In genomic region chr1:216750031-216750627, GRCh38 we compare ENCODE assay signal across 8 cellular contexts. TPM values are rescaled to one million over a fixed set of nuclear protein-coding genes. Genes with fewer than 3 reads are reported as not detected.
DNase-seq lines count a peak whose midpoint lies in the region; ATAC-seq, FAIRE-seq and TF ChIP-seq lines count a peak whose summit lies in the region.

No MANE protein-coding gene starts in this region.

- no peaks in the 10 kb centered on the region for H3K36me3 ChIP-seq in right atrium auricular region
- no peaks in the 10 kb centered on the region for H3K36me3 ChIP-seq in PC-3 (ENCODE audit: low read depth, low read length)
- H3K36me3 ChIP-seq in endothelial cell of umbilical vein (ENCODE audit: control insufficient read depth in 2 of 2, extremely low read depth in 1 of 2, insufficient read depth in 2 of 2, low read length in 2 of 2): no peaks in the 10 kb centered on the region

- no peaks in the 10 kb centered on the region for H3K79me2 ChIP-seq in PC-3 (ENCODE audit: low read length)
- H3K79me2 ChIP-seq in endothelial cell of umbilical vein (ENCODE audit: control insufficient read depth, insufficient read depth, low read length): no peaks in the 10 kb centered on the region

- H3K4me1 ChIP-seq in right atrium auricular region (peaks cover 0 to 12% of the 10 kb centered on the region in 2 donors), PC-3 (ENCODE audit: insufficient read depth, low read length) (no peaks in the 10 kb centered on the region), endothelial cell of umbilical vein (ENCODE audit: control insufficient read depth, extremely low read depth, insufficient read depth, low read length) (no peaks in the 10 kb centered on the region)

- H3K9ac ChIP-seq in PC-3 (ENCODE audit: low read length) (no peak overlapping the region), endothelial cell of umbilical vein (replicated peaks; ENCODE audit: extremely low read depth, insufficient read depth, low read length) (no peak overlapping the region)

- H3K4me2 ChIP-seq in PC-3 (ENCODE audit: low read length) (no peak overlapping the region), endothelial cell of umbilical vein (ENCODE audit: insufficient read depth, low read length) (no peak overlapping the region)

- H4K20me1 ChIP-seq in PC-3 (ENCODE audit: low read length) (no peaks in the 10 kb centered on the region), endothelial cell of umbilical vein (replicated peaks; ENCODE audit: control insufficient read depth, extremely low read depth, insufficient read depth, low read length) (no peaks in the 10 kb centered on the region)

- H3K27ac Mint-ChIP-seq in naive thymus-derived CD8-positive, alpha-beta T cell: no peak overlapping the region

- H3K27ac ChIP-seq in right atrium auricular region (peak overlapping the region in 1 of 2 donors; percentile 55), PC-3 (ENCODE audit: low read length) (no peak overlapping the region), endothelial cell of umbilical vein (ENCODE audit: insufficient read depth, low read depth, low read length) (no peak overlapping the region)

- POLR2A ChIA-PET in PC-3 (lab: Charles Lee; ENCODE audit: unreplicated experiment): no interaction called here
- POLR2A ChIA-PET in endothelial cell of umbilical vein (lab: Charles Lee): no interaction called here
- POLR2A ChIA-PET in naive thymus-derived CD8-positive, alpha-beta T cell (lab: Charles Lee): no interaction called here

- intact Hi-C loops in Right ventricle myocardium superior (cut with DNase I) (no loop called here), PC-3 (cut with micrococcal nuclease) (loop anchor here (1.0 to 10.0 kb wide), 12 partner anchors 153 to 1421 kb away; no protein-coding TSS in a partner anchor), endothelial cell of umbilical vein (cut with micrococcal nuclease) (loop anchor here (2.0 to 10.0 kb wide), 2 partner anchors 997 to 1415 kb away; no protein-coding TSS in a partner anchor)

- BruUV-seq in PC-3 (replicated peaks; lab: Mats Ljungman, UMichigan) (no TSS peak), endothelial cell of umbilical vein (replicated peaks; lab: Mats Ljungman, UMichigan) (no TSS peak)

- CTCF ChIA-PET in PC-3 (lab: Charles Lee) (interaction anchor here (0.6 to 1.3 kb wide), 6 partner anchors 73 to 1443 kb away, joined by 3 to 8 read pairs (median 3); no protein-coding TSS in a partner anchor), endothelial cell of umbilical vein (lab: Charles Lee) (no interaction called here)

- H3K9me3 ChIP-seq in right atrium auricular region (no peaks in the 10 kb centered on the region), PC-3 (ENCODE audit: low read length) (no peaks in the 10 kb centered on the region), endothelial cell of umbilical vein (replicated peaks; ENCODE audit: control insufficient read depth, insufficient read depth, low read length) (no peaks in the 10 kb centered on the region)

- TF ChIP-seq CTCF in right atrium auricular region (IDR thresholded peaks at IDR 0.05) (peak in 1 of 2 donors; percentile 77), LNCAP (IDR thresholded peaks at IDR 0.05) (peak; percentile 91), PC-3 (conservative IDR thresholded peaks at IDR 0.05; ENCODE audit: low read depth, low read length) (peak; percentile 95), endothelial cell of umbilical vein (IDR thresholded peaks at IDR 0.05; ENCODE audit: extremely low read depth in 1 of 2, insufficient read depth in 1 of 2, low read depth in 1 of 2, low read length in 2 of 2) (peak; percentile 4 to 18)

- H2AFZ ChIP-seq in PC-3 (ENCODE audit: low read length) (no peak overlapping the region), endothelial cell of umbilical vein (ENCODE audit: low read depth, low read length) (no peak overlapping the region)

- dilution Hi-C loops in endothelial cell of umbilical vein (cut with MboI; ENCODE audit: extremely low pct_ligation_motif_present, low sequenced_read_pairs): no loop called here

- H3K36me3 Mint-ChIP-seq in naive thymus-derived CD8-positive, alpha-beta T cell: no peaks in the 10 kb centered on the region

- no peaks in the 10 kb centered on the region for H3K9me2 ChIP-seq in PC-3 (replicated peaks; ENCODE audit: low read length)

- H3K27me3 ChIP-seq in right atrium auricular region: no peaks in the 10 kb centered on the region
- H3K27me3 ChIP-seq in PC-3 (ENCODE audit: low read length): peaks cover 22% of the 10 kb centered on the region; the same call in 1 of the 2 replicates
- H3K27me3 ChIP-seq in endothelial cell of umbilical vein (ENCODE audit: control insufficient read depth in 2 of 2, insufficient read depth in 2 of 2, low read length in 2 of 2): no peaks in the 10 kb centered on the region

- H3K4me3 ChIP-seq in right atrium auricular region: no peak overlapping the region
- H3K4me3 ChIP-seq in PC-3 (ENCODE audit: low read length): no peak overlapping the region
- H3K4me3 ChIP-seq in endothelial cell of umbilical vein (replicated peaks in 1 of 3; ENCODE audit: insufficient read depth in 1 of 3, low read depth in 1 of 3, low read length in 3 of 3): no peak overlapping the region

- no peak for FAIRE-seq in endothelial cell of umbilical vein (lab: Jason Lieb, UNC)

- H3K27me3 Mint-ChIP-seq in naive thymus-derived CD8-positive, alpha-beta T cell: no peaks in the 10 kb centered on the region

- TF ChIP-seq POLR2A in endothelial cell of umbilical vein (IDR thresholded peaks at IDR 0.05; ENCODE audit: low read depth, low read length): no peak

- H3F3A ChIP-seq in PC-3 (ENCODE audit: low read length, unreplicated experiment): no peaks in the 10 kb centered on the region

- no peak overlapping the region for H3K4me3 Mint-ChIP-seq in naive thymus-derived CD8-positive, alpha-beta T cell

- H3K9me1 ChIP-seq in endothelial cell of umbilical vein (replicated peaks; ENCODE audit: control insufficient read depth, extremely low read depth, insufficient read depth, low read length): no peaks in the 10 kb centered on the region

- H3K4me1 Mint-ChIP-seq in naive thymus-derived CD8-positive, alpha-beta T cell: no peaks in the 10 kb centered on the region

- H3K9me3 Mint-ChIP-seq in naive thymus-derived CD8-positive, alpha-beta T cell: peaks cover 0 to 10% (median 0%) of the 10 kb centered on the region in 9 donors

- ATAC-seq in Right ventricle myocardium superior (ENCODE audit: poor library complexity): peak; percentile 91
- ATAC-seq in PC-3: peak; percentile 98
- ATAC-seq in naive thymus-derived CD8-positive, alpha-beta T cell: no peak
- ATAC-seq in HG03432 (IDR thresholded peaks at IDR 0.05; ENCODE audit: unreplicated experiment): no peak

- DNase-seq in Right ventricle myocardium superior: no peak
- DNase-seq in right atrium auricular region (ENCODE audit: low spot score): no peak
- DNase-seq in PC-3: peak; percentile 85
- peak; percentile 2 for DNase-seq in endothelial cell of umbilical vein (ENCODE audit: low read depth, low spot score)
- DNase-seq in myocyte (ENCODE audit: low read depth): peak; percentile 75
- DNase-seq in naive thymus-derived CD8-positive, alpha-beta T cell: no peak

TF ChIP-seq in endothelial cell of umbilical vein, 7 proteins besides CTCF, POLR2A, EP300 and RAD21:
- TF ChIP-seq EZH2 (IDR thresholded peaks at IDR 0.05; ENCODE audit: borderline replicate concordance, low read depth, low read length, severe bottlenecking) (no peak), JUN (IDR thresholded peaks at IDR 0.05; ENCODE audit: borderline replicate concordance, insufficient read depth, insufficient read length, low read depth) (no peak), POLR2AphosphoS5 (IDR thresholded peaks at IDR 0.05; ENCODE audit: insufficient read depth, low read depth, low read length) (no peak), FOS (IDR thresholded peaks at IDR 0.05; ENCODE audit: borderline replicate concordance, insufficient read depth, low read length) (no peak), MAX (IDR thresholded peaks at IDR 0.05; ENCODE audit: insufficient read depth, insufficient read length) (no peak), GATA2 (IDR thresholded peaks at IDR 0.05; ENCODE audit: insufficient read depth, insufficient read length, low read depth, low read length) (no peak), MYC (IDR thresholded peaks at IDR 0.05; ENCODE audit: low read depth, low read length) (no peak)
TF ChIP-seq in endothelial cell of umbilical vein: peak in this region for 0.

RNA-seq across cellular contexts. Expression of gene ESRRG, which starts 26.9 kb away (rescaled TPM):
- total RNA-seq in Right ventricle myocardium superior: 45.5 TPM
- total RNA-seq in right atrium auricular region: 10 to 100 TPM; 14.3 to 38.5 TPM
- total RNA-seq in PC-3 (2014; rRNA removed): 1.1 and 1.7 TPM in 2 replicates
- not detected in 2 replicates for total RNA-seq in endothelial cell of umbilical vein
- polyA plus RNA-seq in endothelial cell of umbilical vein: not detected in 2 replicates
- not detected in 2 replicates for polyA plus RNA-seq in endothelial cell of umbilical vein (2011; cell fraction: cytosol; rRNA removed)
- not detected in 2 replicates for polyA plus RNA-seq in endothelial cell of umbilical vein (2011; cell fraction: nucleus; rRNA removed)
- not detected in 2 replicates for polyA plus RNA-seq in endothelial cell of umbilical vein (2012)
- not detected in 2 replicates for polyA minus RNA-seq in endothelial cell of umbilical vein
- polyA minus RNA-seq in endothelial cell of umbilical vein (2011; cell fraction: cytosol; rRNA and poly(A)+ RNA removed): not detected
- not detected in 2 replicates for polyA minus RNA-seq in endothelial cell of umbilical vein (2011; cell fraction: nucleus; rRNA and poly(A)+ RNA removed)
- 0.16 and 1.3 TPM in 2 replicates for total RNA-seq in myocyte
- polyA plus RNA-seq in myocyte (2012): 0.14 TPM
- not detected for total RNA-seq in naive thymus-derived CD8-positive, alpha-beta T cell
- not detected for polyA plus RNA-seq in naive thymus-derived CD8-positive, alpha-beta T cell

Comparison
In these comparisons a context has a peak if more than half of its experiments do, and no peak if none do; other contexts are left out.
1. ATAC-seq: peak in Right ventricle myocardium superior (single experiment) and PC-3 (single experiment); none in naive thymus-derived CD8-positive, alpha-beta T cell (0 of 2) and HG03432 (single experiment).
2. DNase-seq: peak in PC-3 (single experiment), endothelial cell of umbilical vein (single experiment) and myocyte (single experiment); none in Right ventricle myocardium superior (single experiment), right atrium auricular region (single experiment) and naive thymus-derived CD8-positive, alpha-beta T cell (0 of 10).